1 cellular context compared by ENCODE assay signal in genomic region chr11:62724171-62724570, GRCh38.
TF ChIP-seq lines count a peak whose summit lies in the region.

No MANE protein-coding gene starts in this region.

TF ChIP-seq in GM23338, 12 proteins besides CTCF, POLR2A, EP300 and RAD21 (continued from another document):
- TF ChIP-seq, protein P1, sequence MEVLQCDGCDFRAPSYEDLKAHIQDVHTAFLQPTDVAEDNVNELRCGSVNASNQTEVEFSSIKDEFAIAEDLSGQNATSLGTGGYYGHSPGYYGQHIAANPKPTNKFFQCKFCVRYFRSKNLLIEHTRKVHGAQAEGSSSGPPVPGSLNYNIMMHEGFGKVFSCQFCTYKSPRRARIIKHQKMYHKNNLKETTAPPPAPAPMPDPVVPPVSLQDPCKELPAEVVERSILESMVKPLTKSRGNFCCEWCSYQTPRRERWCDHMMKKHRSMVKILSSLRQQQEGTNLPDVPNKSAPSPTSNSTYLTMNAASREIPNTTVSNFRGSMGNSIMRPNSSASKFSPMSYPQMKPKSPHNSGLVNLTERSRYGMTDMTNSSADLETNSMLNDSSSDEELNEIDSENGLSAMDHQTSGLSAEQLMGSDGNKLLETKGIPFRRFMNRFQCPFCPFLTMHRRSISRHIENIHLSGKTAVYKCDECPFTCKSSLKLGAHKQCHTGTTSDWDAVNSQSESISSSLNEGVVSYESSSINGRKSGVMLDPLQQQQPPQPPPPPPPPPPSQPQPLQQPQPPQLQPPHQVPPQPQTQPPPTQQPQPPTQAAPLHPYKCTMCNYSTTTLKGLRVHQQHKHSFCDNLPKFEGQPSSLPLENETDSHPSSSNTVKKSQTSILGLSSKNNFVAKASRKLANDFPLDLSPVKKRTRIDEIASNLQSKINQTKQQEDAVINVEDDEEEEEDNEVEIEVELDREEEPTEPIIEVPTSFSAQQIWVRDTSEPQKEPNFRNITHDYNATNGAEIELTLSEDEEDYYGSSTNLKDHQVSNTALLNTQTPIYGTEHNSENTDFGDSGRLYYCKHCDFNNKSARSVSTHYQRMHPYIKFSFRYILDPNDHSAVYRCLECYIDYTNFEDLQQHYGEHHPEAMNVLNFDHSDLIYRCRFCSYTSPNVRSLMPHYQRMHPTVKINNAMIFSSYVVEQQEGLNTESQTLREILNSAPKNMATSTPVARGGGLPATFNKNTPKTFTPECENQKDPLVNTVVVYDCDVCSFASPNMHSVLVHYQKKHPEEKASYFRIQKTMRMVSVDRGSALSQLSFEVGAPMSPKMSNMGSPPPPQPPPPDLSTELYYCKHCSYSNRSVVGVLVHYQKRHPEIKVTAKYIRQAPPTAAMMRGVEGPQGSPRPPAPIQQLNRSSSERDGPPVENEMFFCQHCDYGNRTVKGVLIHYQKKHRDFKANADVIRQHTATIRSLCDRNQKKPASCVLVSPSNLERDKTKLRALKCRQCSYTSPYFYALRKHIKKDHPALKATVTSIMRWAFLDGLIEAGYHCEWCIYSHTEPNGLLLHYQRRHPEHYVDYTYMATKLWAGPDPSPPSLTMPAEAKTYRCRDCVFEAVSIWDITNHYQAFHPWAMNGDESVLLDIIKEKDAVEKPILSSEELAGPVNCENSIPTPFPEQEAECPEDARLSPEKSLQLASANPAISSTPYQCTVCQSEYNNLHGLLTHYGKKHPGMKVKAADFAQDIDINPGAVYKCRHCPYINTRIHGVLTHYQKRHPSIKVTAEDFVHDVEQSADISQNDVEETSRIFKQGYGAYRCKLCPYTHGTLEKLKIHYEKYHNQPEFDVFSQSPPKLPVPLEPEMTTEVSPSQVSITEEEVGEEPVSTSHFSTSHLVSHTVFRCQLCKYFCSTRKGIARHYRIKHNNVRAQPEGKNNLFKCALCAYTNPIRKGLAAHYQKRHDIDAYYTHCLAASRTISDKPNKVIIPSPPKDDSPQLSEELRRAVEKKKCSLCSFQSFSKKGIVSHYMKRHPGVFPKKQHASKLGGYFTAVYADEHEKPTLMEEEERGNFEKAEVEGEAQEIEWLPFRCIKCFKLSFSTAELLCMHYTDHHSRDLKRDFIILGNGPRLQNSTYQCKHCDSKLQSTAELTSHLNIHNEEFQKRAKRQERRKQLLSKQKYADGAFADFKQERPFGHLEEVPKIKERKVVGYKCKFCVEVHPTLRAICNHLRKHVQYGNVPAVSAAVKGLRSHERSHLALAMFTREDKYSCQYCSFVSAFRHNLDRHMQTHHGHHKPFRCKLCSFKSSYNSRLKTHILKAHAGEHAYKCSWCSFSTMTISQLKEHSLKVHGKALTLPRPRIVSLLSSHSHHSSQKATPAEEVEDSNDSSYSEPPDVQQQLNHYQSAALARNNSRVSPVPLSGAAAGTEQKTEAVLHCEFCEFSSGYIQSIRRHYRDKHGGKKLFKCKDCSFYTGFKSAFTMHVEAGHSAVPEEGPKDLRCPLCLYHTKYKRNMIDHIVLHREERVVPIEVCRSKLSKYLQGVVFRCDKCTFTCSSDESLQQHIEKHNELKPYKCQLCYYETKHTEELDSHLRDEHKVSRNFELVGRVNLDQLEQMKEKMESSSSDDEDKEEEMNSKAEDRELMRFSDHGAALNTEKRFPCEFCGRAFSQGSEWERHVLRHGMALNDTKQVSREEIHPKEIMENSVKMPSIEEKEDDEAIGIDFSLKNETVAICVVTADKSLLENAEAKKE (CRISPR knock-in tag; IDR thresholded peaks at IDR 0.05) = no peak
- no peak for TF ChIP-seq STAT1 (IDR thresholded peaks at IDR 0.05; ENCODE audit: unreplicated experiment)
- no peak for TF ChIP-seq POLR2AphosphoS5 (IDR thresholded peaks at IDR 0.05; ENCODE audit: low read depth)
- TF ChIP-seq ZNF114 (CRISPR knock-in tag; IDR thresholded peaks at IDR 0.05) = no peak
- no peak for TF ChIP-seq JUNB (IDR thresholded peaks at IDR 0.05; ENCODE audit: unreplicated experiment)
- no peak for TF ChIP-seq ZNF331 (CRISPR knock-in tag; IDR thresholded peaks at IDR 0.05; ENCODE audit: low read depth)
- no peak for TF ChIP-seq EZH2 (IDR thresholded peaks at IDR 0.05; ENCODE audit: low read depth, unreplicated experiment)
- TF ChIP-seq REST (IDR thresholded peaks at IDR 0.05; ENCODE audit: unreplicated experiment) = no peak
- no peak for TF ChIP-seq EZH2phosphoT487 (IDR thresholded peaks at IDR 0.05; ENCODE audit: unreplicated experiment)
